ENCODE assay signal across 8 cellular contexts in genomic region chr3:142923694-142924093, GRCh38. TPM values are rescaled to one million over a fixed set of nuclear protein-coding genes. Genes with fewer than 3 reads are reported as not detected.
"Had no signal": no experiment of that assay in that cellular context is flagged by ENCODE, and none has a peak within 500 bp of the region (broad histone marks: within the 10 kb centered on the region; RNA-seq: fewer than 3 reads in every experiment).

No MANE protein-coding gene starts in this region.

- FAIRE-seq: GM12878, GM12891, GM12892, GM18507, GM19239 had no signal

- H3K4me3 ChIP-seq: GM12878 had no signal

- DNase-seq: GDM1, GF-D8 had no signal

- ATAC-seq: GM12878 had no signal

RNA-seq across cellular contexts. Expression of gene PAQR9, which starts 39.8 kb away (rescaled TPM):
- total RNA-seq: G401, GM12878 had no signal
- polyA plus RNA-seq: GM12878 had no signal
